Comparison of ENCODE assay signal across 1 cellular context in the genomic region with DNA sequence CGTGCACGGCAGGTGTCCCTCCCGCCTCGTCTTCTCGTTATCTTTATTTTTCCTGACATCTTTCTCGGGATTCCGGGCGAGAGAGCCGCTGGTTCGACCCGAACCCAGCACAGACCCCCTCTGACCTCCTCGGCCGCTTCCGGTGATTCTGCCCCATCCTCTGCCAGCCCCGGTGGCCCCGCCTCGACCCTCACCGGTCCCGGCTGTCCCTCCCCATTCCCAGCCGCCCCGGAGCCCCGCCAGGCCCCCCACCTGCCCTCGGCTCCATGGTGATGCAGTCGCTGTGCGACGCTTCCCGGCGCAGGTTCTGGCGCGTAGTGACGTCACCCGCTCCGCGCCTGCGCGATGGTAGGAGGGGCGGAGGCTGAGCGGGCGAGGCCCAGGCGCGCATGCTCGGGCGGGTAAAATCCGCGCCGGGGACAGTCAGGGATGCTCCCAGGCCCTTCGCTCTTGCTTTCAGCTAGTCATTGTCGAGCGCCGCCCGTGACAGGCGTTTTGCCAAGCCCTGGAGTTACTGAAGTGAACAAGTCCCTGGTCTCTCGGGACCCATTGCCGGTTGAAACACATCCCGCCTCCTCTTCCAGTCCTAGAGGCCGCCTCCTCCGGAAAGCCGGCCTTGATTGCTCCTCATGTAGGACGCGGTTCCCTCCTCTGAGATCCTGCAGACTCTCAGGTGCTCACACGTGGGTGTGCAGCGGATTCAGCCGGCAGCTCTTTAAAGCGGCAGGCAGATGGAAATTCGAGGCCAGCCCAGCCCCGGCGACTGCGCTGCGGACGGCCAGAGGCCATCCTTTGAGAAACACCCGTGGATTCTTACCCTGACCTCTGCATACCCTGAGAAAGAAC.
A peak's percentile ranks its signal among the peaks of the same experiment; 100 is the strongest.
TF ChIP-seq lines count a peak whose summit lies in the region.

A gene with protein sequence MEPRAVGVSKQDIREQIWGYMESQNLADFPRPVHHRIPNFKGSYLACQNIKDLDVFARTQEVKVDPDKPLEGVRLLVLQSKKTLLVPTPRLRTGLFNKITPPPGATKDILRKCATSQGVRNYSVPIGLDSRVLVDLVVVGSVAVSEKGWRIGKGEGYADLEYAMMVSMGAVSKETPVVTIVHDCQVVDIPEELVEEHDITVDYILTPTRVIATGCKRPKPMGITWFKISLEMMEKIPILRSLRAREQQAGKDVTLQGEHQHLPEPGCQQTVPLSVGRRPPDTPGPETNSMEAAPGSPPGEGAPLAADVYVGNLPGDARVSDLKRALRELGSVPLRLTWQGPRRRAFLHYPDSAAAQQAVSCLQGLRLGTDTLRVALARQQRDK (minus strand): TSS at position 319 of the 846 bp plus-strand sequence. CDS start 51 bp downstream, at position 268.

TF ChIP-seq in HepG2, 621 proteins besides CTCF, POLR2A, EP300 and RAD21 (continued from another document and continues in another):
- TF ChIP-seq, protein P1, sequence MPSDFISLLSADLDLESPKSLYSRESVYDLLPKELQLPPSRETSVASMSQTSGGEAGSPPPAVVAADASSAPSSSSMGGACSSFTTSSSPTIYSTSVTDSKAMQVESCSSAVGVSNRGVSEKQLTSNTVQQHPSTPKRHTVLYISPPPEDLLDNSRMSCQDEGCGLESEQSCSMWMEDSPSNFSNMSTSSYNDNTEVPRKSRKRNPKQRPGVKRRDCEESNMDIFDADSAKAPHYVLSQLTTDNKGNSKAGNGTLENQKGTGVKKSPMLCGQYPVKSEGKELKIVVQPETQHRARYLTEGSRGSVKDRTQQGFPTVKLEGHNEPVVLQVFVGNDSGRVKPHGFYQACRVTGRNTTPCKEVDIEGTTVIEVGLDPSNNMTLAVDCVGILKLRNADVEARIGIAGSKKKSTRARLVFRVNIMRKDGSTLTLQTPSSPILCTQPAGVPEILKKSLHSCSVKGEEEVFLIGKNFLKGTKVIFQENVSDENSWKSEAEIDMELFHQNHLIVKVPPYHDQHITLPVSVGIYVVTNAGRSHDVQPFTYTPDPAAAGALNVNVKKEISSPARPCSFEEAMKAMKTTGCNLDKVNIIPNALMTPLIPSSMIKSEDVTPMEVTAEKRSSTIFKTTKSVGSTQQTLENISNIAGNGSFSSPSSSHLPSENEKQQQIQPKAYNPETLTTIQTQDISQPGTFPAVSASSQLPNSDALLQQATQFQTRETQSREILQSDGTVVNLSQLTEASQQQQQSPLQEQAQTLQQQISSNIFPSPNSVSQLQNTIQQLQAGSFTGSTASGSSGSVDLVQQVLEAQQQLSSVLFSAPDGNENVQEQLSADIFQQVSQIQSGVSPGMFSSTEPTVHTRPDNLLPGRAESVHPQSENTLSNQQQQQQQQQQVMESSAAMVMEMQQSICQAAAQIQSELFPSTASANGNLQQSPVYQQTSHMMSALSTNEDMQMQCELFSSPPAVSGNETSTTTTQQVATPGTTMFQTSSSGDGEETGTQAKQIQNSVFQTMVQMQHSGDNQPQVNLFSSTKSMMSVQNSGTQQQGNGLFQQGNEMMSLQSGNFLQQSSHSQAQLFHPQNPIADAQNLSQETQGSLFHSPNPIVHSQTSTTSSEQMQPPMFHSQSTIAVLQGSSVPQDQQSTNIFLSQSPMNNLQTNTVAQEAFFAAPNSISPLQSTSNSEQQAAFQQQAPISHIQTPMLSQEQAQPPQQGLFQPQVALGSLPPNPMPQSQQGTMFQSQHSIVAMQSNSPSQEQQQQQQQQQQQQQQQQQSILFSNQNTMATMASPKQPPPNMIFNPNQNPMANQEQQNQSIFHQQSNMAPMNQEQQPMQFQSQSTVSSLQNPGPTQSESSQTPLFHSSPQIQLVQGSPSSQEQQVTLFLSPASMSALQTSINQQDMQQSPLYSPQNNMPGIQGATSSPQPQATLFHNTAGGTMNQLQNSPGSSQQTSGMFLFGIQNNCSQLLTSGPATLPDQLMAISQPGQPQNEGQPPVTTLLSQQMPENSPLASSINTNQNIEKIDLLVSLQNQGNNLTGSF (CRISPR knock-in tag; IDR thresholded peaks at IDR 0.05), result 0 out of 2 replicates have a peak, but pooled peaks have one; percentile 13
- TF ChIP-seq, protein P2, sequence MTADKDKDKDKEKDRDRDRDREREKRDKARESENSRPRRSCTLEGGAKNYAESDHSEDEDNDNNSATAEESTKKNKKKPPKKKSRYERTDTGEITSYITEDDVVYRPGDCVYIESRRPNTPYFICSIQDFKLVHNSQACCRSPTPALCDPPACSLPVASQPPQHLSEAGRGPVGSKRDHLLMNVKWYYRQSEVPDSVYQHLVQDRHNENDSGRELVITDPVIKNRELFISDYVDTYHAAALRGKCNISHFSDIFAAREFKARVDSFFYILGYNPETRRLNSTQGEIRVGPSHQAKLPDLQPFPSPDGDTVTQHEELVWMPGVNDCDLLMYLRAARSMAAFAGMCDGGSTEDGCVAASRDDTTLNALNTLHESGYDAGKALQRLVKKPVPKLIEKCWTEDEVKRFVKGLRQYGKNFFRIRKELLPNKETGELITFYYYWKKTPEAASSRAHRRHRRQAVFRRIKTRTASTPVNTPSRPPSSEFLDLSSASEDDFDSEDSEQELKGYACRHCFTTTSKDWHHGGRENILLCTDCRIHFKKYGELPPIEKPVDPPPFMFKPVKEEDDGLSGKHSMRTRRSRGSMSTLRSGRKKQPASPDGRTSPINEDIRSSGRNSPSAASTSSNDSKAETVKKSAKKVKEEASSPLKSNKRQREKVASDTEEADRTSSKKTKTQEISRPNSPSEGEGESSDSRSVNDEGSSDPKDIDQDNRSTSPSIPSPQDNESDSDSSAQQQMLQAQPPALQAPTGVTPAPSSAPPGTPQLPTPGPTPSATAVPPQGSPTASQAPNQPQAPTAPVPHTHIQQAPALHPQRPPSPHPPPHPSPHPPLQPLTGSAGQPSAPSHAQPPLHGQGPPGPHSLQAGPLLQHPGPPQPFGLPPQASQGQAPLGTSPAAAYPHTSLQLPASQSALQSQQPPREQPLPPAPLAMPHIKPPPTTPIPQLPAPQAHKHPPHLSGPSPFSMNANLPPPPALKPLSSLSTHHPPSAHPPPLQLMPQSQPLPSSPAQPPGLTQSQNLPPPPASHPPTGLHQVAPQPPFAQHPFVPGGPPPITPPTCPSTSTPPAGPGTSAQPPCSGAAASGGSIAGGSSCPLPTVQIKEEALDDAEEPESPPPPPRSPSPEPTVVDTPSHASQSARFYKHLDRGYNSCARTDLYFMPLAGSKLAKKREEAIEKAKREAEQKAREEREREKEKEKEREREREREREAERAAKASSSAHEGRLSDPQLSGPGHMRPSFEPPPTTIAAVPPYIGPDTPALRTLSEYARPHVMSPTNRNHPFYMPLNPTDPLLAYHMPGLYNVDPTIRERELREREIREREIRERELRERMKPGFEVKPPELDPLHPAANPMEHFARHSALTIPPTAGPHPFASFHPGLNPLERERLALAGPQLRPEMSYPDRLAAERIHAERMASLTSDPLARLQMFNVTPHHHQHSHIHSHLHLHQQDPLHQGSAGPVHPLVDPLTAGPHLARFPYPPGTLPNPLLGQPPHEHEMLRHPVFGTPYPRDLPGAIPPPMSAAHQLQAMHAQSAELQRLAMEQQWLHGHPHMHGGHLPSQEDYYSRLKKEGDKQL (CRISPR knock-in tag; IDR thresholded peaks at IDR 0.05; ENCODE audit: low read depth), result no peak
- TF ChIP-seq, protein P3, sequence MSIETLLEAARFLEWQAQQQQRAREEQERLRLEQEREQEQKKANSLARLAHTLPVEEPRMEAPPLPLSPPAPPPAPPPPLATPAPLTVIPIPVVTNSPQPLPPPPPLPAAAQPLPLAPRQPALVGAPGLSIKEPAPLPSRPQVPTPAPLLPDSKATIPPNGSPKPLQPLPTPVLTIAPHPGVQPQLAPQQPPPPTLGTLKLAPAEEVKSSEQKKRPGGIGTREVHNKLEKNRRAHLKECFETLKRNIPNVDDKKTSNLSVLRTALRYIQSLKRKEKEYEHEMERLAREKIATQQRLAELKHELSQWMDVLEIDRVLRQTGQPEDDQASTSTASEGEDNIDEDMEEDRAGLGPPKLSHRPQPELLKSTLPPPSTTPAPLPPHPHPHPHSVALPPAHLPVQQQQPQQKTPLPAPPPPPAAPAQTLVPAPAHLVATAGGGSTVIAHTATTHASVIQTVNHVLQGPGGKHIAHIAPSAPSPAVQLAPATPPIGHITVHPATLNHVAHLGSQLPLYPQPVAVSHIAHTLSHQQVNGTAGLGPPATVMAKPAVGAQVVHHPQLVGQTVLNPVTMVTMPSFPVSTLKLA (IDR thresholded peaks at IDR 0.05), result 0 out of 2 replicates have a peak, but pooled peaks have one; percentile 3
- TF ChIP-seq, protein P4, sequence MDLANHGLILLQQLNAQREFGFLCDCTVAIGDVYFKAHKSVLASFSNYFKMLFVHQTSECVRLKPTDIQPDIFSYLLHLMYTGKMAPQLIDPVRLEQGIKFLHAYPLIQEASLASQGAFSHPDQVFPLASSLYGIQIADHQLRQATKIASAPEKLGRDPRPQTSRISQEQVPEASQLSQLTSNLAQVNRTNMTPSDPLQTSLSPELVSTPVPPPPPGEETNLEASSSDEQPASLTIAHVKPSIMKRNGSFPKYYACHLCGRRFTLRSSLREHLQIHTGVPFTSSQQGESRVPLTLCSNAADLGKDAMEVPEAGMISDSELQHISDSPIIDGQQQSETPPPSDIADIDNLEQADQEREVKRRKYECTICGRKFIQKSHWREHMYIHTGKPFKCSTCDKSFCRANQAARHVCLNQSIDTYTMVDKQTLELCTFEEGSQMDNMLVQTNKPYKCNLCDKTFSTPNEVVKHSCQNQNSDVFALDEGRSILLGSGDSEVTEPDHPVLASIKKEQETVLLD (CRISPR knock-in tag; IDR thresholded peaks at IDR 0.05; ENCODE audit: low read depth), result peak; percentile 91
- peak; percentile 91 for TF ChIP-seq MAZ (IDR thresholded peaks at IDR 0.05; ENCODE audit: borderline replicate concordance, low read depth, low read length)
- peak; percentile 94 for TF ChIP-seq MAZ (CRISPR knock-in tag; IDR thresholded peaks at IDR 0.05; ENCODE audit: low read depth)
- TF ChIP-seq CHD4 (IDR thresholded peaks at IDR 0.05; ENCODE audit: borderline replicate concordance, low read length), result no peak
- no peak for TF ChIP-seq ZNF75D (CRISPR knock-in tag; IDR thresholded peaks at IDR 0.05; ENCODE audit: borderline replicate concordance)
- 0 out of 2 replicates have a peak, but pooled peaks have one; percentile 23 for TF ChIP-seq ZNF160 (CRISPR knock-in tag; IDR thresholded peaks at IDR 0.05)
- TF ChIP-seq, protein P5, sequence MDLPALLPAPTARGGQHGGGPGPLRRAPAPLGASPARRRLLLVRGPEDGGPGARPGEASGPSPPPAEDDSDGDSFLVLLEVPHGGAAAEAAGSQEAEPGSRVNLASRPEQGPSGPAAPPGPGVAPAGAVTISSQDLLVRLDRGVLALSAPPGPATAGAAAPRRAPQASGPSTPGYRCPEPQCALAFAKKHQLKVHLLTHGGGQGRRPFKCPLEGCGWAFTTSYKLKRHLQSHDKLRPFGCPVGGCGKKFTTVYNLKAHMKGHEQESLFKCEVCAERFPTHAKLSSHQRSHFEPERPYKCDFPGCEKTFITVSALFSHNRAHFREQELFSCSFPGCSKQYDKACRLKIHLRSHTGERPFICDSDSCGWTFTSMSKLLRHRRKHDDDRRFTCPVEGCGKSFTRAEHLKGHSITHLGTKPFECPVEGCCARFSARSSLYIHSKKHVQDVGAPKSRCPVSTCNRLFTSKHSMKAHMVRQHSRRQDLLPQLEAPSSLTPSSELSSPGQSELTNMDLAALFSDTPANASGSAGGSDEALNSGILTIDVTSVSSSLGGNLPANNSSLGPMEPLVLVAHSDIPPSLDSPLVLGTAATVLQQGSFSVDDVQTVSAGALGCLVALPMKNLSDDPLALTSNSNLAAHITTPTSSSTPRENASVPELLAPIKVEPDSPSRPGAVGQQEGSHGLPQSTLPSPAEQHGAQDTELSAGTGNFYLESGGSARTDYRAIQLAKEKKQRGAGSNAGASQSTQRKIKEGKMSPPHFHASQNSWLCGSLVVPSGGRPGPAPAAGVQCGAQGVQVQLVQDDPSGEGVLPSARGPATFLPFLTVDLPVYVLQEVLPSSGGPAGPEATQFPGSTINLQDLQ (CRISPR knock-in tag; IDR thresholded peaks at IDR 0.05), result no peak
- peak; percentile 61; the same call in 1 of the 2 replicates for TF ChIP-seq ZNF850 (CRISPR knock-in tag; conservative IDR thresholded peaks at IDR 0.05)
- TF ChIP-seq ZNF780A (CRISPR knock-in tag; IDR thresholded peaks at IDR 0.05), result no peak; the same call in 1 of the 2 replicates
- peak; percentile 36 for TF ChIP-seq HNRNPK (IDR thresholded peaks at IDR 0.05; ENCODE audit: low read depth, low read length, poor library complexity, severe bottlenecking)
- peak; percentile 85 for TF ChIP-seq NRL (CRISPR knock-in tag; IDR thresholded peaks at IDR 0.05; ENCODE audit: borderline replicate concordance)
- TF ChIP-seq ZNF841 (CRISPR knock-in tag; IDR thresholded peaks at IDR 0.05; ENCODE audit: borderline replicate concordance), result no peak
- TF ChIP-seq ARID2 (CRISPR knock-in tag; IDR thresholded peaks at IDR 0.05; ENCODE audit: borderline replicate concordance), result no peak
- no peak for TF ChIP-seq ZFAT (CRISPR knock-in tag; conservative IDR thresholded peaks at IDR 0.05)
- no peak for TF ChIP-seq CENPX (CRISPR knock-in tag; IDR thresholded peaks at IDR 0.05)
- TF ChIP-seq, protein P6, sequence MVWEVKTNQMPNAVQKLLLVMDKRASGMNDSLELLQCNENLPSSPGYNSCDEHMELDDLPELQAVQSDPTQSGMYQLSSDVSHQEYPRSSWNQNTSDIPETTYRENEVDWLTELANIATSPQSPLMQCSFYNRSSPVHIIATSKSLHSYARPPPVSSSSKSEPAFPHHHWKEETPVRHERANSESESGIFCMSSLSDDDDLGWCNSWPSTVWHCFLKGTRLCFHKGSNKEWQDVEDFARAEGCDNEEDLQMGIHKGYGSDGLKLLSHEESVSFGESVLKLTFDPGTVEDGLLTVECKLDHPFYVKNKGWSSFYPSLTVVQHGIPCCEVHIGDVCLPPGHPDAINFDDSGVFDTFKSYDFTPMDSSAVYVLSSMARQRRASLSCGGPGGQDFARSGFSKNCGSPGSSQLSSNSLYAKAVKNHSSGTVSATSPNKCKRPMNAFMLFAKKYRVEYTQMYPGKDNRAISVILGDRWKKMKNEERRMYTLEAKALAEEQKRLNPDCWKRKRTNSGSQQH (CRISPR knock-in tag; IDR thresholded peaks at IDR 0.05; ENCODE audit: low read depth), result peak; percentile 89; the same call in 1 of the 2 replicates
- peak; percentile 99 for TF ChIP-seq ATF7 (IDR thresholded peaks at IDR 0.05)
- peak; percentile 97; the same call in 1 of the 2 replicates for TF ChIP-seq ATF7 (CRISPR knock-in tag; IDR thresholded peaks at IDR 0.05)
- TF ChIP-seq PRMT3 (CRISPR knock-in tag; IDR thresholded peaks at IDR 0.05; ENCODE audit: borderline replicate concordance, low read depth), result no peak
